ENCODE assay signal across 8 cellular contexts in genomic region chr10:72276013-72276387, GRCh38. TPM values are rescaled to one million over a fixed set of nuclear protein-coding genes. Genes with fewer than 3 reads are reported as not detected.
DNase-seq lines count a peak whose midpoint lies in the region; TF ChIP-seq lines count a peak whose summit lies in the region.

No MANE protein-coding gene starts in this region.

- H3K27ac ChIP-seq in sigmoid colon, result peak overlapping the region; percentile 96 to 99 (median 97)

- TF ChIP-seq CTCF in fibroblast of mammary gland (conservative IDR thresholded peaks at IDR 0.05; ENCODE audit: control insufficient read depth, insufficient read depth, low read depth, low read length) (no peak), sigmoid colon (IDR thresholded peaks at IDR 0.05) (no peak)

- DNase-seq in stimulated activated CD4-positive, alpha-beta T cell treated with anti-CD3 and anti-CD28 coated beads, Interleukin-1b, Interleukin-23, amount 100 ng/mL, for 48 hours, result peak; percentile 60
- no peak for DNase-seq in stimulated activated CD4-positive, alpha-beta T cell treated with anti-CD3 and anti-CD28 coated beads, Interleukin-4, amount 100 ng/mL, for 24 hours
- DNase-seq in activated CD4-positive, alpha-beta T cell treated with anti-CD3 and anti-CD28 coated beads, Interleukin-2, amount 50 U/mL, for 48 hours, result peak; percentile 69 to 73
- DNase-seq in fibroblast of mammary gland (ENCODE audit: low read depth) (peak; percentile 47), sigmoid colon (no peak), T-helper 9 cell (no peak), SIG-M5 treated with dmso at 0.1 percent for 504 hours (lab: John Stamatoyannopoulos, UW; ENCODE audit: unreplicated experiment) (no peak), islet precursor cell (no peak)

- no peaks in the 10 kb centered on the region for H3K9me3 ChIP-seq in sigmoid colon

- TF ChIP-seq POLR2A in sigmoid colon (IDR thresholded peaks at IDR 0.05), result peak in 1 of 2 donors; percentile 11

- peaks cover 0 to 32% (median 29%) of the 10 kb centered on the region in 4 donors for H3K4me1 ChIP-seq in sigmoid colon

- H3K4me3 ChIP-seq in fibroblast of mammary gland (ENCODE audit: control insufficient read depth, low read depth, low read length), result peak overlapping the region; percentile 67
- peak overlapping the region; percentile 76 to 90 (median 81) for H3K4me3 ChIP-seq in sigmoid colon

- no peak for TF ChIP-seq EP300 in sigmoid colon (IDR thresholded peaks at IDR 0.05)

- 15 to 49% methylated on average over 4 of the region's 4 CpGs for WGBS in sigmoid colon, 2 donors

- intact Hi-C loops in sigmoid colon (cut with DNase I), result no loop called here

- peaks cover 9 to 23% (median 15%) of the 10 kb centered on the region in 4 donors for H3K36me3 ChIP-seq in sigmoid colon

- H3K27me3 ChIP-seq in sigmoid colon, result no peaks in the 10 kb centered on the region

RNA-seq across cellular contexts. Expression of gene DDIT4, which starts 2.3 kb away (rescaled TPM):
- 100 to 1,000 TPM in 2 of 4 donors, 10 to 100 TPM in 2; 77.2 to 202 (median 133) TPM for total RNA-seq in sigmoid colon
- polyA plus RNA-seq in sigmoid colon, result 100 to 1,000 TPM in 1 of 3 donors, 10 to 100 TPM in 2; 71.5 to 413 (median 85.3) TPM

RNA-seq across cellular contexts. Expression of gene ASCC1, which starts 59.9 kb away (rescaled TPM):
- 10 to 100 TPM; 21.0 to 53.7 (median 37.1) TPM for total RNA-seq in sigmoid colon
- polyA plus RNA-seq in sigmoid colon, result 10 to 100 TPM; 15.3 to 21.5 (median 15.6) TPM

Comparison
In these comparisons a context has a peak if more than half of its experiments do, and no peak if none do; other contexts are left out.
1. DNase-seq: peak in stimulated activated CD4-positive, alpha-beta T cell treated with anti-CD3 and anti-CD28 coated beads, Interleukin-1b, Interleukin-23, amount 100 ng/mL, for 48 hours (single experiment), activated CD4-positive, alpha-beta T cell treated with anti-CD3 and anti-CD28 coated beads, Interleukin-2, amount 50 U/mL, for 48 hours (2 of 2) and fibroblast of mammary gland (single experiment); none in stimulated activated CD4-positive, alpha-beta T cell treated with anti-CD3 and anti-CD28 coated beads, Interleukin-4, amount 100 ng/mL, for 24 hours (single experiment), sigmoid colon (single experiment), T-helper 9 cell (single experiment), SIG-M5 treated with dmso at 0.1 percent for 504 hours (single experiment) and islet precursor cell (single experiment).